Comparison of ENCODE assay signal across 23 cellular contexts in the genomic region with DNA sequence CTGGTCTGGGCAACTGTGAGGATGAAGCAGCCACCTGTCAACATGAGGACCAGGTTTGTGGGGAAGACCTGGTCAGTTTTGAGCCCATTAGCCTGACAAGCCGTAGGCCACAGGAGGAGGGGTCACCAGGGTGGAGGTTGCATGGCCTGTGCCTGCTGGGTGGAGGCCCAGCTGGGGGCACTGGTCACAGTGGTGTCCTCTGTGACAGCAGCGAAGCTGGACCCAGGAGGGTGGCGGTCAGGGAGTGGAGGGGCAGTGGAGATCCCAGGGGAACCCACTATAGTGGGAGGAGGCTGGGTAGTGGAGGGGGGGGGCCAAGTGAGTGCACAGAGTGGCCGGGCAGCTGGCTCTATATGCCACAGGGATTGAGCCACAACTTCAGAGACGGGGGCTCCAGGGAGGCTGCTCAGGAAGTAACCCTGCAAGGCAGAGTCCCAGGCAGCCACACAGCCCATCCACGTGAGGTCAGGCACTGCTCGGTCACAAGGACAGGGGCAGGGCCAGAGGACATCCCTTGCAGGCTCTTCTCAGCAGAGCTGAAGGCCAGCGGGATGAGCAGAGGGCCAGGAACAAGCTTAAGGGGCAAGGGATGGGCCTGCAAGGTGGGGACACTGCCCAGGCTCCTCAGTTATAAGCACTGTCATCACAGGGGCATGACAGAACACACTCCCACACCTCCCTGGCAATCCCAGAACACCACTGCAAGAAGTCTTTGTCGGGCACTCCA. TPM values are rescaled to one million over a fixed set of nuclear protein-coding genes. Genes with fewer than 3 reads are reported as not detected.
DNase-seq lines count a peak whose midpoint lies in the region; ATAC-seq and TF ChIP-seq lines count a peak whose summit lies in the region.
"Had no signal": no experiment of that assay in that cellular context is flagged by ENCODE, and none has a peak within 500 bp of the region (broad histone marks: within the 10 kb centered on the region; RNA-seq: fewer than 3 reads in every experiment).

No MANE protein-coding gene starts in this region.

- POLR2A ChIA-PET in IMR-90 (lab: Charles Lee; ENCODE audit: unreplicated experiment), result no interaction called here

- no peak overlapping the region for H2BK20ac ChIP-seq in IMR-90 (ENCODE audit: low read depth, low read length)

- no peak overlapping the region for H2BK5ac ChIP-seq in IMR-90 (ENCODE audit: low read depth, low read length, poor library complexity, severe bottlenecking)

- no peak for TF ChIP-seq RAD21 in IMR-90 (IDR thresholded peaks at IDR 0.05; ENCODE audit: low read length)

- H3K9me3 Mint-ChIP-seq in endodermal cell, result no peaks in the 10 kb centered on the region
- H3K9me3 Mint-ChIP-seq: activated naive CD8-positive, alpha-beta T cell treated with anti-CD3 and anti-CD28 coated beads for 36 hours; activated T-helper 1 cell treated with anti-CD3 and anti-CD28 coated beads, Interleukin-12 subunit alpha, Interleukin-12 subunit beta, Interleukin-2, Interleukin-4 antibody, amounts not matched to agents 30 ng/mL and 10 ng/mL and 1 ng/mL, durations not matched to agents 14 hours and 24 hours and 36 hours had no signal

- no peak overlapping the region for H3K4me2 ChIP-seq in IMR-90 (ENCODE audit: low read depth, low read length)

- H3K4ac ChIP-seq in IMR-90 (ENCODE audit: low read depth, low read length), result no peak overlapping the region

- H3K27me3 Mint-ChIP-seq in endodermal cell (ENCODE audit: insufficient read depth), result peaks cover 2% of the 10 kb centered on the region
- H3K27me3 Mint-ChIP-seq: activated CD8-positive, alpha-beta memory T cell treated with anti-CD3 and anti-CD28 coated beads, Interleukin-2, amount 10 ng/mL, durations not matched to agents 7 days and 5 days; activated naive CD8-positive, alpha-beta T cell treated with anti-CD3 and anti-CD28 coated beads for 36 hours had no signal

- H2AFZ ChIP-seq in IMR-90 (replicated peaks; ENCODE audit: low read length, poor library complexity), result peak overlapping the region; percentile 38

- H3K4me1 ChIP-seq in IMR-90 (ENCODE audit: control insufficient read depth, insufficient read depth, low read length) (peaks cover 10% of the 10 kb centered on the region), endodermal cell (ENCODE audit: control insufficient read depth, insufficient read depth, low read length) (peaks cover 10% of the 10 kb centered on the region)
- H3K4me1 ChIP-seq: BE2C had no signal

- no peak overlapping the region for H2BK15ac ChIP-seq in IMR-90 (ENCODE audit: low read depth, low read length)

- no peak for TF ChIP-seq CTCF in IMR-90 (conservative IDR thresholded peaks at IDR 0.05; ENCODE audit: low read depth, low read length)
- no peak for TF ChIP-seq CTCF in endodermal cell (conservative IDR thresholded peaks at IDR 0.05)

- H3K18ac ChIP-seq in IMR-90 (ENCODE audit: low read depth, low read length), result no peak overlapping the region

- H3K9me1 ChIP-seq in IMR-90 (ENCODE audit: insufficient read depth, low read length), result peaks cover 7% of the 10 kb centered on the region

- BruUV-seq in IMR-90 (replicated peaks; lab: Mats Ljungman, UMichigan), result no TSS peak

- no peaks in the 10 kb centered on the region for H3K9me3 ChIP-seq in IMR-90 (ENCODE audit: control insufficient read depth, insufficient read depth, low read length)
- H3K9me3 ChIP-seq in endodermal cell (ENCODE audit: control insufficient read depth, low read length), result no peaks in the 10 kb centered on the region
- H3K9me3 ChIP-seq: BE2C, gastrocnemius medialis, SK-N-SH had no signal

- no peak overlapping the region for H3K4me3 Mint-ChIP-seq in endodermal cell

- H3K36me3 ChIP-seq in IMR-90 (ENCODE audit: control insufficient read depth, insufficient read depth, low read length) (peaks cover 19% of the 10 kb centered on the region), endodermal cell (ENCODE audit: control insufficient read depth, insufficient read depth, low read length) (peaks cover 23% of the 10 kb centered on the region)

- H3K23ac ChIP-seq in IMR-90 (ENCODE audit: low read depth, low read length), result no peak overlapping the region

- no peak overlapping the region for H2BK120ac ChIP-seq in IMR-90 (ENCODE audit: low read depth, low read length)

- CTCF ChIA-PET in IMR-90 (lab: Yijun Ruan, JAX), result no interaction called here

- H3K4me3 ChIP-seq in IMR-90 (ENCODE audit: insufficient read depth, low read depth, low read length), result no peak overlapping the region
- no peak overlapping the region for H3K4me3 ChIP-seq in endodermal cell (ENCODE audit: low read length)
- H3K4me3 ChIP-seq: dorsolateral prefrontal cortex, gastrocnemius medialis had no signal

- peaks cover 18% of the 10 kb centered on the region for H3K36me3 Mint-ChIP-seq in endodermal cell (ENCODE audit: low read depth)

- H3K27ac Mint-ChIP-seq in endodermal cell, result no peak overlapping the region

- dilution Hi-C loops in IMR-90 (cut with HindIII; ENCODE audit: low sequenced_read_pairs, unreplicated experiment), result no loop called here

- H3K14ac ChIP-seq in IMR-90 (replicated peaks; ENCODE audit: low read depth, low read length), result no peak overlapping the region

- no peak overlapping the region for H3K56ac ChIP-seq in IMR-90 (ENCODE audit: extremely low read depth, insufficient read depth, low read length)

- peaks cover 14% of the 10 kb centered on the region for H4K20me1 ChIP-seq in IMR-90 (ENCODE audit: insufficient read depth, low read length)

- ATAC-seq in IMR-90 (ENCODE audit: low read depth), result no peak
- ATAC-seq: activated CD8-positive, alpha-beta memory T cell treated with anti-CD3 and anti-CD28 coated beads, Interleukin-2, amount 10 ng/mL, durations not matched to agents 7 days and 5 days; gastrocnemius medialis; HCT116 had no signal

- H3K79me1 ChIP-seq in IMR-90 (ENCODE audit: low read depth in 1 of 2, low read length in 2 of 2), result peaks cover 13 to 54% of the 10 kb centered on the region in 2 experiments; a peak in 3 of 4 replicates

- DNase-seq in activated CD8-positive, alpha-beta memory T cell treated with anti-CD3 and anti-CD28 coated beads for 24 hours, result peak; percentile 57
- DNase-seq in activated CD8-positive, alpha-beta memory T cell treated with anti-CD3 and anti-CD28 coated beads, Interleukin-2, amount 50 U/mL, for 48 hours, result no peak
- DNase-seq in IMR-90 (no peak), endodermal cell (peak; percentile 30), posterior vena cava (ENCODE audit: low spot score) (peak; percentile 80), COR-L47 (lab: John Stamatoyannopoulos, UW) (no peak), ACHN (no peak), dedifferentiated amniotic fluid mesenchymal stem cell (ENCODE audit: extremely low spot score) (no peak)
- DNase-seq: activated CD4-positive, alpha-beta T cell treated with anti-CD3 and anti-CD28 coated beads for 4 hours; activated CD8-positive, alpha-beta memory T cell treated with anti-CD3 and anti-CD28 coated beads, Interleukin-2, amount 10 ng/mL, durations not matched to agents 7 days and 5 days; activated naive CD8-positive, alpha-beta T cell treated with anti-CD3 and anti-CD28 coated beads for 36 hours; BE2C; dorsolateral prefrontal cortex; mammary epithelial cell; NCI-H1436 treated with DMSO at 0.1 percent for 48 hours; SK-N-SH; small intestine; stimulated activated CD4-positive, alpha-beta T cell treated with anti-CD3 and anti-CD28 coated beads, Interleukin-1b, Interleukin-23, amount 100 ng/mL, for 48 hours; trophoblast cell had no signal

- TF ChIP-seq POLR2A in IMR-90 (IDR thresholded peaks at IDR 0.05; ENCODE audit: low read depth, low read length), result no peak

- no peak overlapping the region for H3K9ac ChIP-seq in IMR-90 (ENCODE audit: low read depth, low read length)
- no peak overlapping the region for H3K9ac ChIP-seq in endodermal cell (ENCODE audit: extremely low read depth, low read length, poor library complexity, severe bottlenecking)
- H3K9ac ChIP-seq: SK-N-SH had no signal

- H3K4me1 Mint-ChIP-seq in endodermal cell, result peaks cover 8% of the 10 kb centered on the region

- no peak overlapping the region for H3K27ac ChIP-seq in IMR-90 (ENCODE audit: insufficient read depth, low read length)
- H3K27ac ChIP-seq in endodermal cell (ENCODE audit: low read depth, low read length), result no peak overlapping the region
- H3K27ac ChIP-seq: VCaP had no signal

- intact Hi-C loops in IMR-90 (cut with micrococcal nuclease) (no loop called here), posterior vena cava (cut with DNase I) (no loop called here)

- H2AK9ac ChIP-seq in IMR-90 (replicated peaks; ENCODE audit: low read depth, low read length, poor library complexity), result no peak overlapping the region

- H3K27me3 ChIP-seq in IMR-90 (ENCODE audit: control insufficient read depth, insufficient read depth, low read length), result no peaks in the 10 kb centered on the region
- no peaks in the 10 kb centered on the region for H3K27me3 ChIP-seq in endodermal cell (ENCODE audit: control insufficient read depth, insufficient read depth, low read length, poor library complexity, severe bottlenecking)
- H3K27me3 ChIP-seq: BE2C, dorsolateral prefrontal cortex, gastrocnemius medialis had no signal

- no peak overlapping the region for H4K91ac ChIP-seq in IMR-90 (ENCODE audit: insufficient read depth, low read depth, low read length)

- H2AK5ac ChIP-seq in IMR-90 (ENCODE audit: low read depth, low read length), result no peak overlapping the region

- H4K5ac ChIP-seq in IMR-90 (ENCODE audit: low read depth, low read length), result no peak overlapping the region

- in situ Hi-C loops in IMR-90 (cut with MboI; ENCODE audit: low sequenced_read_pairs), result no loop called here
- in situ Hi-C loops in ACHN (cut with HindIII; ENCODE audit: low pct_ligation_motif_present, low pct_unique_long_range_greater_than_20kb, low sequenced_read_pairs), result no loop called here

- WGBS in IMR-90 (ENCODE audit: extremely low coverage in 2 of 2, insufficient read length in 1 of 2), 2 experiments, result 59% methylated on average over 4 of the region's 9 CpGs; no CpG with 5 or more reads in 1 of the 2 experiments
- WGBS in endodermal cell (ENCODE audit: insufficient coverage in 1 of 2, insufficient read length in 1 of 2), 2 experiments, result 90 to 94% methylated on average over 9 of the region's 9 CpGs

- no peak overlapping the region for H4K8ac ChIP-seq in IMR-90 (ENCODE audit: low read depth in 2 of 2, low read length in 2 of 2)

RNA-seq across cellular contexts. Expression of a gene that starts 2.3 kb away (rescaled TPM):
- total RNA-seq in IMR-90 (2012; rRNA removed) (4.3 and 4.7 TPM in 2 replicates), endodermal cell (10 to 100 TPM; 31.6 to 34.0 TPM), posterior vena cava (1 to 10 TPM; 7.8 to 8.0 TPM)
- 13.0 and 15.4 TPM in 2 replicates for polyA plus RNA-seq in IMR-90 (2012; rRNA removed)
- 20.6 and 27.3 TPM in 2 replicates for polyA plus RNA-seq in IMR-90 (2012; cell fraction: cytosol; rRNA removed)
- polyA plus RNA-seq in IMR-90 (2012; cell fraction: nucleus; rRNA removed; ENCODE audit: low replicate concordance), result 46.8 and 78.0 TPM in 2 replicates
- 27.6 TPM for polyA plus RNA-seq in endodermal cell (2013, experiment 1 of 2)
- 24.7 TPM for polyA plus RNA-seq in endodermal cell (2013, experiment 2 of 2)

RNA-seq across cellular contexts. Expression of a gene that starts 3.7 kb away (rescaled TPM):
- total RNA-seq in IMR-90 (2012; rRNA removed) (48.9 TPM in 2 replicates), endodermal cell (10 to 100 TPM; 57.6 to 66.7 TPM), posterior vena cava (10 to 100 TPM; 30.0 to 30.9 TPM)
- polyA plus RNA-seq in IMR-90 (2012; rRNA removed), result 95.4 and 121 TPM in 2 replicates
- polyA plus RNA-seq in IMR-90 (2012; cell fraction: cytosol; rRNA removed), result 115 and 152 TPM in 2 replicates
- polyA plus RNA-seq in IMR-90 (2012; cell fraction: nucleus; rRNA removed; ENCODE audit: low replicate concordance), result 146 and 244 TPM in 2 replicates
- 72.3 TPM for polyA plus RNA-seq in endodermal cell (2013, experiment 1 of 2)
- 52.9 TPM for polyA plus RNA-seq in endodermal cell (2013, experiment 2 of 2)

RNA-seq across cellular contexts. Expression of a gene that starts 22.9 kb away (rescaled TPM):
- 306 and 330 TPM in 2 replicates for total RNA-seq in IMR-90 (2012; rRNA removed)
- polyA plus RNA-seq in IMR-90 (2012; rRNA removed), result 1,099 and 1,100 TPM in 2 replicates
- polyA plus RNA-seq in IMR-90 (2012; cell fraction: cytosol; rRNA removed), result 570 and 893 TPM in 2 replicates
- polyA plus RNA-seq in IMR-90 (2012; cell fraction: nucleus; rRNA removed; ENCODE audit: low replicate concordance), result 435 and 685 TPM in 2 replicates
- total RNA-seq in endodermal cell, result 100 to 1,000 TPM; 322 to 372 TPM
- 397 TPM for polyA plus RNA-seq in endodermal cell (2013, experiment 1 of 2)
- 397 TPM for polyA plus RNA-seq in endodermal cell (2013, experiment 2 of 2)
- total RNA-seq in posterior vena cava, result 100 to 1,000 TPM; 300 to 342 TPM

RNA-seq across cellular contexts. Expression of a gene that starts 34.6 kb away (rescaled TPM):
- 465 and 524 TPM in 2 replicates for total RNA-seq in IMR-90 (2012; rRNA removed)
- polyA plus RNA-seq in IMR-90 (2012; rRNA removed), result 548 and 630 TPM in 2 replicates
- polyA plus RNA-seq in IMR-90 (2012; cell fraction: cytosol; rRNA removed), result 522 and 1,067 TPM in 2 replicates
- polyA plus RNA-seq in IMR-90 (2012; cell fraction: nucleus; rRNA removed; ENCODE audit: low replicate concordance), result 571 and 1,090 TPM in 2 replicates
- 100 to 1,000 TPM; 110 to 112 TPM for total RNA-seq in endodermal cell
- 121 TPM for polyA plus RNA-seq in endodermal cell (2013, experiment 1 of 2)
- 115 TPM for polyA plus RNA-seq in endodermal cell (2013, experiment 2 of 2)
- 100 to 1,000 TPM; 220 to 234 TPM for total RNA-seq in posterior vena cava

RNA-seq across cellular contexts. Expression of a gene that starts 44.3 kb away (rescaled TPM):
- 1.1 and 1.4 TPM in 2 replicates for total RNA-seq in IMR-90 (2012; rRNA removed)
- polyA plus RNA-seq in IMR-90 (2012; rRNA removed), result 1.7 and 2.6 TPM in 2 replicates
- polyA plus RNA-seq in IMR-90 (2012; cell fraction: cytosol; rRNA removed), result 1.5 and 2.6 TPM in 2 replicates
- 2.1 and 4.8 TPM in 2 replicates for polyA plus RNA-seq in IMR-90 (2012; cell fraction: nucleus; rRNA removed; ENCODE audit: low replicate concordance)
- under 1 TPM; 0.53 to 0.60 TPM for total RNA-seq in endodermal cell
- polyA plus RNA-seq in endodermal cell (2013, experiment 1 of 2), result 0.71 TPM
- polyA plus RNA-seq in endodermal cell (2013, experiment 2 of 2), result 0.37 TPM
- 1 to 10 TPM; 6.9 to 8.2 TPM for total RNA-seq in posterior vena cava

Comparison
In these comparisons a context has a peak if more than half of its experiments do, and no peak if none do; other contexts are left out.
1. DNase-seq: peak in activated CD8-positive, alpha-beta memory T cell treated with anti-CD3 and anti-CD28 coated beads for 24 hours (single experiment), endodermal cell (single experiment) and posterior vena cava (single experiment); none in activated CD8-positive, alpha-beta memory T cell treated with anti-CD3 and anti-CD28 coated beads, Interleukin-2, amount 50 U/mL, for 48 hours (single experiment), IMR-90 (single experiment), COR-L47 (single experiment), ACHN (single experiment) and dedifferentiated amniotic fluid mesenchymal stem cell (single experiment).